ENCODE assay signal across 27 cellular contexts in the genomic region with DNA sequence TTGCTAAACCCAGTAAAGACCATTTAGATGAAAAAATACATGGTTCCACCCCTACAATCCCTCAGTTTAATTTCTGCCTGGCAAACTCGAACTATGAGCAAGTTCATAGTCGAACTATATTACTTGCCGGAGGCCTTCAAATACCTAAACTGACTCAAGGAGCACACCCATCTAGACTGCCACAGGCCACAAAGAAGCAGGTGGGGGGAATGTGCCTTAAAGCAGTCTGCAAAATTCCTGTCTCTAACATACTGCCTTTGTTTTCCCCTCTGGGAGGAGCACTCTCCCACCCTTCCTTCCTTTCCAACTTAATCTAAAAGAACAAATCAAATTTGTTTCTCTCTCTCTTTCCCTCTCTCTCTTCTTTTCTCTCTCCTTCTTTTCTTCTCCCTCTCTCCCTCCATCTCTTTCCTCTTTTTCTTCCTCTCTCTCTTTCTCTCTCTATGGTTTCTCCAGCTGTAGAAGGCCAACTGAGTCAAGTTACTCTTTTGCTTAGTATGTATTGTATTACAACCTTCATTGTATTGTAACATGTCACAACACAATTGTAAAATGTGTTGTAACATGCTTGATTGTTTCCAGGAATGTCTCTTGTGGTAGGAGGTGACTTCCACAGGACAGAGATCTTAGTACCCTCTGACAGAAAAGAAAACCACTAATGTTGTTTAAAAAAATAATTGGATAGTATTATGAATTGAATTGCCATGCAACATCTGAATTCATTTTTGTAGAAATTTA.
DNase-seq lines count a peak whose midpoint lies in the region; ATAC-seq and TF ChIP-seq lines count a peak whose summit lies in the region.
"Had no signal": no experiment of that assay in that cellular context is flagged by ENCODE, and none has a peak within 500 bp of the region (broad histone marks: within the 10 kb centered on the region; RNA-seq: fewer than 3 reads in every experiment).

No MANE protein-coding gene starts in this region.

- H3K9me3 ChIP-seq in BE2C = no peaks in the 10 kb centered on the region

- H3K4me3 ChIP-seq in BE2C (ENCODE audit: low read depth, low read length) = no peak overlapping the region
- H3K4me3 ChIP-seq: dorsolateral prefrontal cortex, lung, psoas muscle, skin epidermis, tibial artery had no signal

- H3K9me3 Mint-ChIP-seq in nephron progenitor cell = peaks cover 18% of the 10 kb centered on the region

- peak overlapping the region; percentile 1 for H3K27ac Mint-ChIP-seq in nephron progenitor cell
- H3K27ac Mint-ChIP-seq: activated CD4-positive, alpha-beta T cell treated with anti-CD3 and anti-CD28 coated beads for 36 hours; B cell; CD8-positive, alpha-beta memory T cell had no signal

- no peaks in the 10 kb centered on the region for H3K27me3 Mint-ChIP-seq in nephron progenitor cell (ENCODE audit: low read depth, poor library complexity)
- H3K27me3 Mint-ChIP-seq: activated CD4-positive, alpha-beta T cell treated with anti-CD3 and anti-CD28 coated beads for 36 hours; B cell; CD8-positive, alpha-beta memory T cell had no signal

- peaks cover 5% of the 10 kb centered on the region for H3K4me1 ChIP-seq in BE2C
- H3K4me1 ChIP-seq: psoas muscle had no signal

- peaks cover 25% of the 10 kb centered on the region for H3K4me1 Mint-ChIP-seq in nephron progenitor cell
- H3K4me1 Mint-ChIP-seq: activated CD4-positive, alpha-beta T cell treated with anti-CD3 and anti-CD28 coated beads for 36 hours; B cell; CD8-positive, alpha-beta memory T cell had no signal

- H3K27me3 ChIP-seq in BE2C = no peaks in the 10 kb centered on the region
- H3K27me3 ChIP-seq: dorsolateral prefrontal cortex, tibial artery had no signal

- TF ChIP-seq CTCF in BE2C (IDR thresholded peaks at IDR 0.05; ENCODE audit: low read depth, low read length) (peak; percentile 23; the same call in 1 of the 2 replicates), nephron progenitor cell (IDR thresholded peaks at IDR 0.05) (no peak)

- no peaks in the 10 kb centered on the region; the same call in 1 of the 2 replicates for H3K36me3 ChIP-seq in BE2C
- H3K36me3 ChIP-seq: tibial artery had no signal

- DNase-seq in BE2C = no peak
- DNase-seq in NCI-H69 (lab: John Stamatoyannopoulos, UW) = peak; percentile 27
- DNase-seq in fibroblast of gingiva (ENCODE audit: low read depth) = peak; percentile 8
- no peak for DNase-seq in nephron progenitor cell
- no peak for DNase-seq in sciatic nerve (ENCODE audit: low spot score)
- no peak for DNase-seq in activated naive CD4-positive, alpha-beta T cell treated with anti-CD3 and anti-CD28 coated beads, Interleukin-2, amount 50 U/mL, for 16 hours
- no peak for DNase-seq in EL
- DNase-seq: activated CD4-positive, alpha-beta T cell treated with anti-CD3 and anti-CD28 coated beads for 36 hours; activated effector memory CD4-positive, alpha-beta T cell treated with anti-CD3 and anti-CD28 coated beads, Interleukin-2, amount 50 U/mL, for 16 hours; activated T-cell treated with anti-CD3 and anti-CD28 coated beads, Interleukin-2, amount 50 U/mL, for 1 hour; CD8-positive, alpha-beta memory T cell; cerebellar nuclear complex; DMS53; dorsolateral prefrontal cortex; GDM1; KG1; NCI-H1417; NCI-H2081; NCI-H446; OCI-M1; psoas muscle; stimulated activated CD4-positive, alpha-beta T cell treated with anti-CD3 and anti-CD28 coated beads, Interleukin-1b, Interleukin-23, amount 100 ng/mL, for 48 hours; tibial artery had no signal

- peaks cover 16% of the 10 kb centered on the region for H3K36me3 Mint-ChIP-seq in nephron progenitor cell (ENCODE audit: low read depth)
- H3K36me3 Mint-ChIP-seq: CD8-positive, alpha-beta memory T cell had no signal

- no peak for ATAC-seq in sciatic nerve
- no peak for ATAC-seq in GM21423 (IDR thresholded peaks at IDR 0.05; ENCODE audit: unreplicated experiment)
- ATAC-seq: activated CD4-positive, alpha-beta T cell treated with anti-CD3 and anti-CD28 coated beads for 36 hours; psoas muscle had no signal

- intact Hi-C loops in sciatic nerve (cut with DNase I) = no loop called here

- H3K4me3 Mint-ChIP-seq in nephron progenitor cell = no peak overlapping the region
- H3K4me3 Mint-ChIP-seq: activated CD4-positive, alpha-beta T cell treated with anti-CD3 and anti-CD28 coated beads for 36 hours; B cell; CD8-positive, alpha-beta memory T cell had no signal

Comparison
In these comparisons a context has a peak if more than half of its experiments do, and no peak if none do; other contexts are left out.
1. DNase-seq: peak in NCI-H69 (single experiment) and fibroblast of gingiva (single experiment); none in BE2C (single experiment), nephron progenitor cell (single experiment), sciatic nerve (single experiment), activated naive CD4-positive, alpha-beta T cell treated with anti-CD3 and anti-CD28 coated beads, Interleukin-2, amount 50 U/mL, for 16 hours (single experiment) and EL (single experiment).